Comparison of ENCODE assay signal across 10 cellular contexts in genomic region chr17:50918071-50918932, GRCh38. TPM values are rescaled to one million over a fixed set of nuclear protein-coding genes. Genes with fewer than 3 reads are reported as not detected.
DNase-seq lines count a peak whose midpoint lies in the region; ATAC-seq and TF ChIP-seq lines count a peak whose summit lies in the region.
"Had no signal": no experiment of that assay in that cellular context is flagged by ENCODE, and none has a peak within 500 bp of the region (broad histone marks: within the 10 kb centered on the region; RNA-seq: fewer than 3 reads in every experiment).

No MANE protein-coding gene starts in this region.

- H3K4me3 Mint-ChIP-seq in activated CD4-positive, alpha-beta T cell treated with anti-CD3 and anti-CD28 coated beads, Interleukin-2, amount 10 ng/mL, durations not matched to agents 7 days and 5 days = no peak overlapping the region
- H3K4me3 Mint-ChIP-seq in glutamatergic neuron (ENCODE audit: unreplicated experiment) = no peak overlapping the region
- no peak overlapping the region for H3K4me3 Mint-ChIP-seq in natural killer cell
- H3K4me3 Mint-ChIP-seq: stimulated activated naive B cell treated with anti-CD40 and anti-IgM and Interleukin-4, amounts not matched to agents 10 μg/mL and 1 μg/mL and 100 μg/mL, for 72 hours had no signal

- WGBS in suprapubic skin = 75% methylated on average over 18 of the region's 21 CpGs

- no peak for TF ChIP-seq POLR2A in suprapubic skin (IDR thresholded peaks at IDR 0.05)

- intact Hi-C loops in natural killer cell (cut with micrococcal nuclease) = no loop called here

- H3K9me3 Mint-ChIP-seq in activated CD4-positive, alpha-beta T cell treated with anti-CD3 and anti-CD28 coated beads, Interleukin-2, amount 10 ng/mL, durations not matched to agents 7 days and 5 days = no peaks in the 10 kb centered on the region
- H3K9me3 Mint-ChIP-seq in glutamatergic neuron (ENCODE audit: unreplicated experiment) (peaks cover 4% of the 10 kb centered on the region), natural killer cell (no peaks in the 10 kb centered on the region)
- H3K9me3 Mint-ChIP-seq: stimulated activated naive B cell treated with anti-CD40 and anti-IgM and Interleukin-4, amounts not matched to agents 10 μg/mL and 1 μg/mL and 100 μg/mL, for 72 hours had no signal

- H3K27me3 ChIP-seq in suprapubic skin = no peaks in the 10 kb centered on the region

- H3K36me3 Mint-ChIP-seq in activated CD4-positive, alpha-beta T cell treated with anti-CD3 and anti-CD28 coated beads, Interleukin-2, amount 10 ng/mL, durations not matched to agents 7 days and 5 days (ENCODE audit: low read depth) = no peaks in the 10 kb centered on the region
- no peaks in the 10 kb centered on the region for H3K36me3 Mint-ChIP-seq in glutamatergic neuron (ENCODE audit: unreplicated experiment)
- no peaks in the 10 kb centered on the region for H3K36me3 Mint-ChIP-seq in natural killer cell
- H3K36me3 Mint-ChIP-seq: stimulated activated naive B cell treated with anti-CD40 and anti-IgM and Interleukin-4, amounts not matched to agents 10 μg/mL and 1 μg/mL and 100 μg/mL, for 72 hours had no signal

- TF ChIP-seq CTCF in suprapubic skin (IDR thresholded peaks at IDR 0.05) (no peak), glutamatergic neuron (IDR thresholded peaks at IDR 0.05; ENCODE audit: partially characterized antibody, unreplicated experiment) (no peak), natural killer cell (IDR thresholded peaks at IDR 0.05) (no peak)

- no peaks in the 10 kb centered on the region for H3K9me3 ChIP-seq in suprapubic skin

- CTCF ChIA-PET in activated CD4-positive, alpha-beta T cell treated with anti-CD3 and anti-CD28 coated beads, Interleukin-2, amount 10 ng/mL, durations not matched to agents 7 days and 5 days (lab: Charles Lee) = interaction anchor here (0.7 to 2.0 kb wide), 4 partner anchors 8 to 66 kb away, joined by 3 to 6 read pairs (median 4); no protein-coding TSS in a partner anchor

- H3K4me3 ChIP-seq in suprapubic skin = no peak overlapping the region

- H3K27ac ChIP-seq in angular gyrus (ENCODE audit: low read depth, low read length) (peak overlapping the region; percentile 97), suprapubic skin (peak overlapping the region; percentile 74)

- peak overlapping the region; percentile 94 for H3K27ac Mint-ChIP-seq in activated CD4-positive, alpha-beta T cell treated with anti-CD3 and anti-CD28 coated beads, Interleukin-2, amount 10 ng/mL, durations not matched to agents 7 days and 5 days
- H3K27ac Mint-ChIP-seq in glutamatergic neuron (ENCODE audit: unreplicated experiment) = no peak overlapping the region
- H3K27ac Mint-ChIP-seq in natural killer cell = peak overlapping the region in 1 of 2 donors; percentile 97

- POLR2A ChIA-PET in activated CD4-positive, alpha-beta T cell treated with anti-CD3 and anti-CD28 coated beads, Interleukin-2, amount 10 ng/mL, durations not matched to agents 7 days and 5 days (lab: Charles Lee) = no interaction called here

- ATAC-seq in natural killer cell = no peak

- peaks cover 57% of the 10 kb centered on the region for H3K4me1 ChIP-seq in suprapubic skin

- TF ChIP-seq EP300 in suprapubic skin (IDR thresholded peaks at IDR 0.05) = no peak

- peaks cover 58% of the 10 kb centered on the region for H3K4me1 Mint-ChIP-seq in activated CD4-positive, alpha-beta T cell treated with anti-CD3 and anti-CD28 coated beads, Interleukin-2, amount 10 ng/mL, durations not matched to agents 7 days and 5 days
- H3K4me1 Mint-ChIP-seq in glutamatergic neuron (ENCODE audit: low read depth, unreplicated experiment) = peaks cover 23% of the 10 kb centered on the region
- H3K4me1 Mint-ChIP-seq in natural killer cell = peaks cover 8 to 15% of the 10 kb centered on the region in 2 donors

- no peaks in the 10 kb centered on the region for H3K36me3 ChIP-seq in suprapubic skin

- DNase-seq in activated CD4-positive, alpha-beta T cell treated with anti-CD3 and anti-CD28 coated beads, Interleukin-2, amount 10 ng/mL, durations not matched to agents 7 days and 5 days = no peak
- DNase-seq in activated CD4-positive, alpha-beta T cell treated with anti-CD3 and anti-CD28 coated beads for 4 hours = no peak
- DNase-seq in lung microvascular endothelial cell (ENCODE audit: low read depth in 2 of 2) = peak; percentile 14 to 22
- DNase-seq in suprapubic skin (ENCODE audit: low spot score in 2 of 2) = no peak
- DNase-seq in glomerular visceral epithelial cell (ENCODE audit: extremely low spot score) = no peak
- no peak for DNase-seq in glutamatergic neuron
- no peak for DNase-seq in natural killer cell
- DNase-seq: foreskin melanocyte; stimulated activated naive B cell treated with anti-CD40 and anti-IgM and Interleukin-4, amounts not matched to agents 10 μg/mL and 1 μg/mL and 100 μg/mL, for 72 hours had no signal

- no peaks in the 10 kb centered on the region for H3K27me3 Mint-ChIP-seq in activated CD4-positive, alpha-beta T cell treated with anti-CD3 and anti-CD28 coated beads, Interleukin-2, amount 10 ng/mL, durations not matched to agents 7 days and 5 days
- peaks cover 9% of the 10 kb centered on the region for H3K27me3 Mint-ChIP-seq in glutamatergic neuron (ENCODE audit: unreplicated experiment)
- peaks cover 0 to 4% of the 10 kb centered on the region in 2 donors for H3K27me3 Mint-ChIP-seq in natural killer cell (ENCODE audit: low read depth in 2 of 2)

RNA-seq across cellular contexts. Expression of gene TOB1, which starts 52.1 kb away (rescaled TPM):
- 10 to 100 TPM; 81.8 to 99.0 TPM for total RNA-seq in activated CD4-positive, alpha-beta T cell treated with anti-CD3 and anti-CD28 coated beads, Interleukin-2, amount 10 ng/mL, durations not matched to agents 7 days and 5 days
- 3.3 and 3.4 TPM in 2 replicates for total RNA-seq in lung microvascular endothelial cell
- total RNA-seq in suprapubic skin = 100 to 1,000 TPM; 151 to 255 (median 174) TPM
- total RNA-seq in glutamatergic neuron (ENCODE audit: unreplicated experiment) = 78.7 TPM
- total RNA-seq in natural killer cell = 100 to 1,000 TPM in 2 of 3 donors, 10 to 100 TPM in 1; 51.1 to 123 (median 110) TPM

Comparison
In these comparisons a context has a peak if more than half of its experiments do, and no peak if none do; other contexts are left out.
1. DNase-seq: peak in lung microvascular endothelial cell (2 of 2); none in activated CD4-positive, alpha-beta T cell treated with anti-CD3 and anti-CD28 coated beads, Interleukin-2, amount 10 ng/mL, durations not matched to agents 7 days and 5 days (single experiment), activated CD4-positive, alpha-beta T cell treated with anti-CD3 and anti-CD28 coated beads for 4 hours (0 of 2), suprapubic skin (0 of 2), glomerular visceral epithelial cell (single experiment), glutamatergic neuron (single experiment) and natural killer cell (single experiment).
2. RNA of gene TOB1, which starts 52.1 kb away (total RNA-seq): 151 to 255 TPM in suprapubic skin, 51.1 to 123 TPM in natural killer cell, 81.8 to 99.0 TPM in activated CD4-positive, alpha-beta T cell treated with anti-CD3 and anti-CD28 coated beads, Interleukin-2, amount 10 ng/mL, durations not matched to agents 7 days and 5 days and 78.7 TPM in glutamatergic neuron (single experiment); 3.3 to 3.4 TPM in lung microvascular endothelial cell; every median in the first group is over 10 times any median in the second.